1 cellular context compared by ENCODE assay signal in the genomic region with DNA sequence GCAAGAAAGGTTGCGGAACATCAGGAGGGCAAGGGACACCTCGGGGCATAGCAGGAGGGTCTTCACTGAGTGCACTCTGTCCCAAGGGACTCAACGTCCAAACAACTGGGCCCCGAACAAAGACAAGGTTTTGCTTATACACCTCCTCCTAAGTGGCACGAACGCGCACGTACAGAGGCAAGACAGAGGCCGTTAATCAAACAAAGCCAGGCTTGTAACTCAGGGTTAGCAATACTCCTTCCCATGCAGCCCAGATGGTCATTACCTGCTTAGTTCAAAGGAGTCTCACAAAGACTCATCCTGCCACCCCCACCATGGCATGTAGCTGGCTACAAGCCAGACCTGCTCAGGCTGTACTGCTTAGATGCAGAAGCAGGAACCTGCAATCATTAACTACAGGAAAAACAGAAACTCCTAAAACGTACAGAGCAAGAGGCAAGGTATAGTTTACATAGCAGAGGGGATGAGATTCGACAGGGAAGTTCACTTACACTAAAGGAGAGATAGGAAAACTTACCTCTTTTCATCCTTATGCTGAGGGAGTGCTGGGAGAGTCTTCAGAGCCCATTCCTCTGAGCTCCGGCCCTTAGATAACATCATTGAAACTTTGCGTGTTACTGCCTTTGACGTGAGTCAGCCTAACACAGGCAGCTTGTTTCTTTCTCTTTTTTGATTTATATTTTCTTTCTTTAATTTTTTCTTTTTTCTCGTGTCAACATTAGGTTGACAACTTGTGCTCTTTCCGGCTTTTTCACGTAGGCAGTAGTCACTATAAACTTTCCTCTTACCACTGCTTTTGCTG.
TF ChIP-seq lines count a peak whose summit lies in the region.

No MANE protein-coding gene starts in this region.

TF ChIP-seq in HepG2, 621 proteins besides CTCF, POLR2A, EP300 and RAD21 (continued from another document and continues in another):
- TF ChIP-seq, protein P1, sequence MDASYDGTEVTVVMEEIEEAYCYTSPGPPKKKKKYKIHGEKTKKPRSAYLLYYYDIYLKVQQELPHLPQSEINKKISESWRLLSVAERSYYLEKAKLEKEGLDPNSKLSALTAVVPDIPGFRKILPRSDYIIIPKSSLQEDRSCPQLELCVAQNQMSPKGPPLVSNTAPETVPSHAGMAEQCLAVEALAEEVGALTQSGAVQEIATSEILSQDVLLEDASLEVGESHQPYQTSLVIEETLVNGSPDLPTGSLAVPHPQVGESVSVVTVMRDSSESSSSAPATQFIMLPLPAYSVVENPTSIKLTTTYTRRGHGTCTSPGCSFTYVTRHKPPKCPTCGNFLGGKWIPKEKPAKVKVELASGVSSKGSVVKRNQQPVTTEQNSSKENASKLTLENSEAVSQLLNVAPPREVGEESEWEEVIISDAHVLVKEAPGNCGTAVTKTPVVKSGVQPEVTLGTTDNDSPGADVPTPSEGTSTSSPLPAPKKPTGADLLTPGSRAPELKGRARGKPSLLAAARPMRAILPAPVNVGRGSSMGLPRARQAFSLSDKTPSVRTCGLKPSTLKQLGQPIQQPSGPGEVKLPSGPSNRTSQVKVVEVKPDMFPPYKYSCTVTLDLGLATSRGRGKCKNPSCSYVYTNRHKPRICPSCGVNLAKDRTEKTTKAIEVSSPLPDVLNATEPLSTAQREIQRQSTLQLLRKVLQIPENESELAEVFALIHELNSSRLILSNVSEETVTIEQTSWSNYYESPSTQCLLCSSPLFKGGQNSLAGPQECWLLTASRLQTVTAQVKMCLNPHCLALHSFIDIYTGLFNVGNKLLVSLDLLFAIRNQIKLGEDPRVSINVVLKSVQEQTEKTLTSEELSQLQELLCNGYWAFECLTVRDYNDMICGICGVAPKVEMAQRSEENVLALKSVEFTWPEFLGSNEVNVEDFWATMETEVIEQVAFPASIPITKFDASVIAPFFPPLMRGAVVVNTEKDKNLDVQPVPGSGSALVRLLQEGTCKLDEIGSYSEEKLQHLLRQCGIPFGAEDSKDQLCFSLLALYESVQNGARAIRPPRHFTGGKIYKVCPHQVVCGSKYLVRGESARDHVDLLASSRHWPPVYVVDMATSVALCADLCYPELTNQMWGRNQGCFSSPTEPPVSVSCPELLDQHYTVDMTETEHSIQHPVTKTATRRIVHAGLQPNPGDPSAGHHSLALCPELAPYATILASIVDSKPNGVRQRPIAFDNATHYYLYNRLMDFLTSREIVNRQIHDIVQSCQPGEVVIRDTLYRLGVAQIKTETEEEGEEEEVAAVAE (CRISPR knock-in tag; IDR thresholded peaks at IDR 0.05; ENCODE audit: borderline replicate concordance): no peak
- no peak for TF ChIP-seq CC2D1A (CRISPR knock-in tag; IDR thresholded peaks at IDR 0.05)
- TF ChIP-seq ZNF569 (CRISPR knock-in tag; IDR thresholded peaks at IDR 0.05; ENCODE audit: borderline replicate concordance): no peak
- no peak for TF ChIP-seq KDM2A (CRISPR knock-in tag; IDR thresholded peaks at IDR 0.05; ENCODE audit: borderline replicate concordance, low read depth)
- TF ChIP-seq BORCS8-MEF2B (CRISPR knock-in tag; IDR thresholded peaks at IDR 0.05): 0 out of 2 replicates have a peak, but pooled peaks have one; percentile 8
- TF ChIP-seq ZBTB8A (CRISPR knock-in tag; IDR thresholded peaks at IDR 0.05; ENCODE audit: borderline replicate concordance, low read depth): no peak
- TF ChIP-seq, protein P2, sequence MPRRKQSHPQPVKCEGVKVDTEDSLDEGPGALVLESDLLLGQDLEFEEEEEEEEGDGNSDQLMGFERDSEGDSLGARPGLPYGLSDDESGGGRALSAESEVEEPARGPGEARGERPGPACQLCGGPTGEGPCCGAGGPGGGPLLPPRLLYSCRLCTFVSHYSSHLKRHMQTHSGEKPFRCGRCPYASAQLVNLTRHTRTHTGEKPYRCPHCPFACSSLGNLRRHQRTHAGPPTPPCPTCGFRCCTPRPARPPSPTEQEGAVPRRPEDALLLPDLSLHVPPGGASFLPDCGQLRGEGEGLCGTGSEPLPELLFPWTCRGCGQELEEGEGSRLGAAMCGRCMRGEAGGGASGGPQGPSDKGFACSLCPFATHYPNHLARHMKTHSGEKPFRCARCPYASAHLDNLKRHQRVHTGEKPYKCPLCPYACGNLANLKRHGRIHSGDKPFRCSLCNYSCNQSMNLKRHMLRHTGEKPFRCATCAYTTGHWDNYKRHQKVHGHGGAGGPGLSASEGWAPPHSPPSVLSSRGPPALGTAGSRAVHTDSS (CRISPR knock-in tag; conservative IDR thresholded peaks at IDR 0.05): no peak
- TF ChIP-seq, protein P3, sequence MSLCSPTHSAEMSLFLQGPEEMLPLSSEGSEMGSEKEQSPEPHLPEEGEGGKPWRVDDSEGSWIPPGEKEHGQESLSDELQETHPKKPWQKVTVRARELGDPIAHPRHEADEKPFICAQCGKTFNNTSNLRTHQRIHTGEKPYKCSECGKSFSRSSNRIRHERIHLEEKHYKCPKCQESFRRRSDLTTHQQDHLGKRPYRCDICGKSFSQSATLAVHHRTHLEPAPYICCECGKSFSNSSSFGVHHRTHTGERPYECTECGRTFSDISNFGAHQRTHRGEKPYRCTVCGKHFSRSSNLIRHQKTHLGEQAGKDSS (CRISPR knock-in tag; IDR thresholded peaks at IDR 0.05; ENCODE audit: borderline replicate concordance, low read depth): peak; percentile 6; the same call in 1 of the 2 replicates
- 0 out of 2 replicates have a peak, but pooled peaks have one; percentile 32 for TF ChIP-seq HMG20B (CRISPR knock-in tag; conservative IDR thresholded peaks at IDR 0.05)
- no peak for TF ChIP-seq MATR3 (CRISPR knock-in tag; IDR thresholded peaks at IDR 0.05)
- TF ChIP-seq SOX6 (IDR thresholded peaks at IDR 0.05): no peak
- peak; percentile 71 for TF ChIP-seq SOX6 (CRISPR knock-in tag; IDR thresholded peaks at IDR 0.05)
- TF ChIP-seq, protein P4, sequence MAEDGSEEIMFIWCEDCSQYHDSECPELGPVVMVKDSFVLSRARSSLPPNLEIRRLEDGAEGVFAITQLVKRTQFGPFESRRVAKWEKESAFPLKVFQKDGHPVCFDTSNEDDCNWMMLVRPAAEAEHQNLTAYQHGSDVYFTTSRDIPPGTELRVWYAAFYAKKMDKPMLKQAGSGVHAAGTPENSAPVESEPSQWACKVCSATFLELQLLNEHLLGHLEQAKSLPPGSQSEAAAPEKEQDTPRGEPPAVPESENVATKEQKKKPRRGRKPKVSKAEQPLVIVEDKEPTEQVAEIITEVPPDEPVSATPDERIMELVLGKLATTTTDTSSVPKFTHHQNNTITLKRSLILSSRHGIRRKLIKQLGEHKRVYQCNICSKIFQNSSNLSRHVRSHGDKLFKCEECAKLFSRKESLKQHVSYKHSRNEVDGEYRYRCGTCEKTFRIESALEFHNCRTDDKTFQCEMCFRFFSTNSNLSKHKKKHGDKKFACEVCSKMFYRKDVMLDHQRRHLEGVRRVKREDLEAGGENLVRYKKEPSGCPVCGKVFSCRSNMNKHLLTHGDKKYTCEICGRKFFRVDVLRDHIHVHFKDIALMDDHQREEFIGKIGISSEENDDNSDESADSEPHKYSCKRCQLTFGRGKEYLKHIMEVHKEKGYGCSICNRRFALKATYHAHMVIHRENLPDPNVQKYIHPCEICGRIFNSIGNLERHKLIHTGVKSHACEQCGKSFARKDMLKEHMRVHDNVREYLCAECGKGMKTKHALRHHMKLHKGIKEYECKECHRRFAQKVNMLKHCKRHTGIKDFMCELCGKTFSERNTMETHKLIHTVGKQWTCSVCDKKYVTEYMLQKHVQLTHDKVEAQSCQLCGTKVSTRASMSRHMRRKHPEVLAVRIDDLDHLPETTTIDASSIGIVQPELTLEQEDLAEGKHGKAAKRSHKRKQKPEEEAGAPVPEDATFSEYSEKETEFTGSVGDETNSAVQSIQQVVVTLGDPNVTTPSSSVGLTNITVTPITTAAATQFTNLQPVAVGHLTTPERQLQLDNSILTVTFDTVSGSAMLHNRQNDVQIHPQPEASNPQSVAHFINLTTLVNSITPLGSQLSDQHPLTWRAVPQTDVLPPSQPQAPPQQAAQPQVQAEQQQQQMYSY (CRISPR knock-in tag; IDR thresholded peaks at IDR 0.05): no peak
- no peak; the same call in 1 of the 2 replicates for TF ChIP-seq FOXJ3 (CRISPR knock-in tag; IDR thresholded peaks at IDR 0.05; ENCODE audit: borderline replicate concordance)
- TF ChIP-seq HDAC6 (IDR thresholded peaks at IDR 0.05; ENCODE audit: low read depth, low read length): no peak
- TF ChIP-seq, protein P5, sequence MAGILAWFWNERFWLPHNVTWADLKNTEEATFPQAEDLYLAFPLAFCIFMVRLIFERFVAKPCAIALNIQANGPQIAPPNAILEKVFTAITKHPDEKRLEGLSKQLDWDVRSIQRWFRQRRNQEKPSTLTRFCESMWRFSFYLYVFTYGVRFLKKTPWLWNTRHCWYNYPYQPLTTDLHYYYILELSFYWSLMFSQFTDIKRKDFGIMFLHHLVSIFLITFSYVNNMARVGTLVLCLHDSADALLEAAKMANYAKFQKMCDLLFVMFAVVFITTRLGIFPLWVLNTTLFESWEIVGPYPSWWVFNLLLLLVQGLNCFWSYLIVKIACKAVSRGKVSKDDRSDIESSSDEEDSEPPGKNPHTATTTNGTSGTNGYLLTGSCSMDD (CRISPR knock-in tag; IDR thresholded peaks at IDR 0.05): no peak
- TF ChIP-seq FOSL2 (CRISPR knock-in tag; IDR thresholded peaks at IDR 0.05): peak; percentile 66; the same call in 1 of the 2 replicates
- no peak for TF ChIP-seq FLYWCH1 (CRISPR knock-in tag; IDR thresholded peaks at IDR 0.05)
- no peak; the same call in 1 of the 2 replicates for TF ChIP-seq ZNF564 (CRISPR knock-in tag; IDR thresholded peaks at IDR 0.05)
- TF ChIP-seq ZNF773 (CRISPR knock-in tag; IDR thresholded peaks at IDR 0.05; ENCODE audit: borderline replicate concordance): no peak
- TF ChIP-seq NAIF1 (CRISPR knock-in tag; IDR thresholded peaks at IDR 0.05; ENCODE audit: borderline replicate concordance): no peak
- peak in 1 of 2 experiments; percentile 61; a peak in 2 of 4 replicates for TF ChIP-seq KLF16 (CRISPR knock-in tag; IDR thresholded peaks at IDR 0.05)
- TF ChIP-seq ZNF235 (CRISPR knock-in tag; IDR thresholded peaks at IDR 0.05; ENCODE audit: borderline replicate concordance): no peak
- no peak for TF ChIP-seq RBM39 (IDR thresholded peaks at IDR 0.05; ENCODE audit: low read depth, low read length, poor library complexity, severe bottlenecking)
- TF ChIP-seq, protein P6, sequence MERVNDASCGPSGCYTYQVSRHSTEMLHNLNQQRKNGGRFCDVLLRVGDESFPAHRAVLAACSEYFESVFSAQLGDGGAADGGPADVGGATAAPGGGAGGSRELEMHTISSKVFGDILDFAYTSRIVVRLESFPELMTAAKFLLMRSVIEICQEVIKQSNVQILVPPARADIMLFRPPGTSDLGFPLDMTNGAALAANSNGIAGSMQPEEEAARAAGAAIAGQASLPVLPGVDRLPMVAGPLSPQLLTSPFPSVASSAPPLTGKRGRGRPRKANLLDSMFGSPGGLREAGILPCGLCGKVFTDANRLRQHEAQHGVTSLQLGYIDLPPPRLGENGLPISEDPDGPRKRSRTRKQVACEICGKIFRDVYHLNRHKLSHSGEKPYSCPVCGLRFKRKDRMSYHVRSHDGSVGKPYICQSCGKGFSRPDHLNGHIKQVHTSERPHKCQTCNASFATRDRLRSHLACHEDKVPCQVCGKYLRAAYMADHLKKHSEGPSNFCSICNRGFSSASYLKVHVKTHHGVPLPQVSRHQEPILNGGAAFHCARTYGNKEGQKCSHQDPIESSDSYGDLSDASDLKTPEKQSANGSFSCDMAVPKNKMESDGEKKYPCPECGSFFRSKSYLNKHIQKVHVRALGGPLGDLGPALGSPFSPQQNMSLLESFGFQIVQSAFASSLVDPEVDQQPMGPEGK (CRISPR knock-in tag; IDR thresholded peaks at IDR 0.05): peak; percentile 79; the same call in 1 of the 2 replicates
- TF ChIP-seq, protein P7, sequence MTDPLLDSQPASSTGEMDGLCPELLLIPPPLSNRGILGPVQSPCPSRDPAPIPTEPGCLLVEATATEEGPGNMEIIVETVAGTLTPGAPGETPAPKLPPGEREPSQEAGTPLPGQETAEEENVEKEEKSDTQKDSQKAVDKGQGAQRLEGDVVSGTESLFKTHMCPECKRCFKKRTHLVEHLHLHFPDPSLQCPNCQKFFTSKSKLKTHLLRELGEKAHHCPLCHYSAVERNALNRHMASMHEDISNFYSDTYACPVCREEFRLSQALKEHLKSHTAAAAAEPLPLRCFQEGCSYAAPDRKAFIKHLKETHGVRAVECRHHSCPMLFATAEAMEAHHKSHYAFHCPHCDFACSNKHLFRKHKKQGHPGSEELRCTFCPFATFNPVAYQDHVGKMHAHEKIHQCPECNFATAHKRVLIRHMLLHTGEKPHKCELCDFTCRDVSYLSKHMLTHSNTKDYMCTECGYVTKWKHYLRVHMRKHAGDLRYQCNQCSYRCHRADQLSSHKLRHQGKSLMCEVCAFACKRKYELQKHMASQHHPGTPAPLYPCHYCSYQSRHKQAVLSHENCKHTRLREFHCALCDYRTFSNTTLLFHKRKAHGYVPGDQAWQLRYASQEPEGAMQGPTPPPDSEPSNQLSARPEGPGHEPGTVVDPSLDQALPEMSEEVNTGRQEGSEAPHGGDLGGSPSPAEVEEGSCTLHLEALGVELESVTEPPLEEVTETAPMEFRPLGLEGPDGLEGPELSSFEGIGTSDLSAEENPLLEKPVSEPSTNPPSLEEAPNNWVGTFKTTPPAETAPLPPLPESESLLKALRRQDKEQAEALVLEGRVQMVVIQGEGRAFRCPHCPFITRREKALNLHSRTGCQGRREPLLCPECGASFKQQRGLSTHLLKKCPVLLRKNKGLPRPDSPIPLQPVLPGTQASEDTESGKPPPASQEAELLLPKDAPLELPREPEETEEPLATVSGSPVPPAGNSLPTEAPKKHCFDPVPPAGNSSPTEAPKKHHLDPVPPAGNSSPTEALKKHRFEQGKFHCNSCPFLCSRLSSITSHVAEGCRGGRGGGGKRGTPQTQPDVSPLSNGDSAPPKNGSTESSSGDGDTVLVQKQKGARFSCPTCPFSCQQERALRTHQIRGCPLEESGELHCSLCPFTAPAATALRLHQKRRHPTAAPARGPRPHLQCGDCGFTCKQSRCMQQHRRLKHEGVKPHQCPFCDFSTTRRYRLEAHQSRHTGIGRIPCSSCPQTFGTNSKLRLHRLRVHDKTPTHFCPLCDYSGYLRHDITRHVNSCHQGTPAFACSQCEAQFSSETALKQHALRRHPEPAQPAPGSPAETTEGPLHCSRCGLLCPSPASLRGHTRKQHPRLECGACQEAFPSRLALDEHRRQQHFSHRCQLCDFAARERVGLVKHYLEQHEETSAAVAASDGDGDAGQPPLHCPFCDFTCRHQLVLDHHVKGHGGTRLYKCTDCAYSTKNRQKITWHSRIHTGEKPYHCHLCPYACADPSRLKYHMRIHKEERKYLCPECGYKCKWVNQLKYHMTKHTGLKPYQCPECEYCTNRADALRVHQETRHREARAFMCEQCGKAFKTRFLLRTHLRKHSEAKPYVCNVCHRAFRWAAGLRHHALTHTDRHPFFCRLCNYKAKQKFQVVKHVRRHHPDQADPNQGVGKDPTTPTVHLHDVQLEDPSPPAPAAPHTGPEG (CRISPR knock-in tag; IDR thresholded peaks at IDR 0.05): no peak
- TF ChIP-seq, protein P8, sequence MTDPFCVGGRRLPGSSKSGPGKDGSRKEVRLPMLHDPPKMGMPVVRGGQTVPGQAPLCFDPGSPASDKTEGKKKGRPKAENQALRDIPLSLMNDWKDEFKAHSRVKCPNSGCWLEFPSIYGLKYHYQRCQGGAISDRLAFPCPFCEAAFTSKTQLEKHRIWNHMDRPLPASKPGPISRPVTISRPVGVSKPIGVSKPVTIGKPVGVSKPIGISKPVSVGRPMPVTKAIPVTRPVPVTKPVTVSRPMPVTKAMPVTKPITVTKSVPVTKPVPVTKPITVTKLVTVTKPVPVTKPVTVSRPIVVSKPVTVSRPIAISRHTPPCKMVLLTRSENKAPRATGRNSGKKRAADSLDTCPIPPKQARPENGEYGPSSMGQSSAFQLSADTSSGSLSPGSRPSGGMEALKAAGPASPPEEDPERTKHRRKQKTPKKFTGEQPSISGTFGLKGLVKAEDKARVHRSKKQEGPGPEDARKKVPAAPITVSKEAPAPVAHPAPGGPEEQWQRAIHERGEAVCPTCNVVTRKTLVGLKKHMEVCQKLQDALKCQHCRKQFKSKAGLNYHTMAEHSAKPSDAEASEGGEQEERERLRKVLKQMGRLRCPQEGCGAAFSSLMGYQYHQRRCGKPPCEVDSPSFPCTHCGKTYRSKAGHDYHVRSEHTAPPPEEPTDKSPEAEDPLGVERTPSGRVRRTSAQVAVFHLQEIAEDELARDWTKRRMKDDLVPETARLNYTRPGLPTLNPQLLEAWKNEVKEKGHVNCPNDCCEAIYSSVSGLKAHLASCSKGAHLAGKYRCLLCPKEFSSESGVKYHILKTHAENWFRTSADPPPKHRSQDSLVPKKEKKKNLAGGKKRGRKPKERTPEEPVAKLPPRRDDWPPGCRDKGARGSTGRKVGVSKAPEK (CRISPR knock-in tag; IDR thresholded peaks at IDR 0.05; ENCODE audit: borderline replicate concordance): no peak
